In genomic region chr15:31540633-31541032, GRCh38 we compare ENCODE assay signal across 9 cellular contexts.
"Had no signal": no experiment of that assay in that cellular context is flagged by ENCODE, and none has a peak within 500 bp of the region (broad histone marks: within the 10 kb centered on the region; RNA-seq: fewer than 3 reads in every experiment).

No MANE protein-coding gene starts in this region.

- H3K4me3 Mint-ChIP-seq: HFFc6, IgD-negative memory B cell had no signal

- H2AFZ ChIP-seq: GM23248 had no signal

- H3K27ac ChIP-seq: GM23248 had no signal

- H3K4me1 ChIP-seq: HAP-1 had no signal

- DNase-seq: GM23248, GOT3, H7, HFFc6, KBM-7 had no signal

- H3K9me3 ChIP-seq: HAP-1 had no signal

- H3K4me1 Mint-ChIP-seq: IgD-negative memory B cell had no signal

- H3K9me3 Mint-ChIP-seq: HFFc6, IgD-negative memory B cell had no signal

- H3K36me3 ChIP-seq: HAP-1 had no signal

- H3K36me3 Mint-ChIP-seq: IgD-negative memory B cell had no signal

- H3K4me3 ChIP-seq: GM23248, HAP-1 had no signal

- H3K27ac Mint-ChIP-seq: HFFc6, IgD-negative memory B cell had no signal

- ATAC-seq: HCT116 had no signal

- H3K9ac ChIP-seq: GM23248 had no signal

- FAIRE-seq: HTR-8/SVneo had no signal
